11 cellular contexts compared by ENCODE assay signal in the genomic region with DNA sequence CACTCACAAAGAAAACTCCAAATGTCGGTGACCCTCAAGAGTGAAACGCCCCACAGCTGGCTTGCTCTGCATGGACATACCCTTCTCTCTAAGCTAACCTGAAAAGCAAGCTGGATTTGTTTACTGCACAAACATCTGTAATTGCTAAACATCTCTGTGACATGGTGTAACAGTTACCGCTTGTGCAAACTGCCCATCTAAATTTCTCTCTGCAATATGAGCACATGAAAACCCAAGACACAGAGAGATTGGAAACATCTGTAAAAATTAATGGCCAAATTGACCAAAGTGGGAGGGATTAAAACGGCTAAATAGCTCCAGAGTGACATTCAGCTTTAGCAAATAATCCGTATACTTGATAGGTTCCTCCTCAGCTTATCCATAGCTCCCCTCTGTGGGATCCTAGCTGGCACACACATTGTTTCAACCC.
DNase-seq lines count a peak whose midpoint lies in the region; ATAC-seq and TF ChIP-seq lines count a peak whose summit lies in the region.
"Had no signal": no experiment of that assay in that cellular context is flagged by ENCODE, and none has a peak within 500 bp of the region (broad histone marks: within the 10 kb centered on the region; RNA-seq: fewer than 3 reads in every experiment).

No MANE protein-coding gene starts in this region.

- H3K9me3 ChIP-seq in right atrium auricular region = no peaks in the 10 kb centered on the region
- no peaks in the 10 kb centered on the region for H3K9me3 ChIP-seq in left lung
- H3K9me3 ChIP-seq in vagina = no peaks in the 10 kb centered on the region
- H3K9me3 ChIP-seq: upper lobe of right lung had no signal

- no peaks in the 10 kb centered on the region for H3K27me3 Mint-ChIP-seq in central memory CD8-positive, alpha-beta T cell
- no peaks in the 10 kb centered on the region for H3K27me3 Mint-ChIP-seq in stimulated activated memory B cell treated with anti-CD40 and anti-IgM and Interleukin-4, amounts not matched to agents 10 μg/mL and 1 μg/mL and 100 μg/mL, for 72 hours
- H3K27me3 Mint-ChIP-seq: effector memory CD8-positive, alpha-beta T cell had no signal

- no peaks in the 10 kb centered on the region for H3K36me3 ChIP-seq in right atrium auricular region
- H3K36me3 ChIP-seq in left lung = no peaks in the 10 kb centered on the region
- H3K36me3 ChIP-seq in vagina = no peaks in the 10 kb centered on the region
- H3K36me3 ChIP-seq: upper lobe of right lung had no signal

- peaks cover 25% of the 10 kb centered on the region for H3K36me3 Mint-ChIP-seq in central memory CD8-positive, alpha-beta T cell (ENCODE audit: insufficient read depth)
- peaks cover 43% of the 10 kb centered on the region for H3K36me3 Mint-ChIP-seq in stimulated activated memory B cell treated with anti-CD40 and anti-IgM and Interleukin-4, amounts not matched to agents 10 μg/mL and 1 μg/mL and 100 μg/mL, for 72 hours

- peaks cover 55% of the 10 kb centered on the region for H3K4me1 Mint-ChIP-seq in central memory CD8-positive, alpha-beta T cell
- peaks cover 28% of the 10 kb centered on the region for H3K4me1 Mint-ChIP-seq in stimulated activated memory B cell treated with anti-CD40 and anti-IgM and Interleukin-4, amounts not matched to agents 10 μg/mL and 1 μg/mL and 100 μg/mL, for 72 hours

- H3K27me3 ChIP-seq in right atrium auricular region = no peaks in the 10 kb centered on the region
- H3K27me3 ChIP-seq in left lung = peaks cover 0 to 3% of the 10 kb centered on the region in 2 donors
- H3K27me3 ChIP-seq in vagina = no peaks in the 10 kb centered on the region
- H3K27me3 ChIP-seq: upper lobe of right lung had no signal

- DNase-seq in Right ventricle myocardium inferior (ENCODE audit: missing footprints) (no peak), right atrium auricular region (ENCODE audit: low spot score) (no peak), left lung (no peak), vagina (ENCODE audit: extremely low spot score in 2 of 2) (no peak), posterior vena cava (ENCODE audit: low spot score) (no peak)
- DNase-seq in central memory CD8-positive, alpha-beta T cell (ENCODE audit: low spot score in 2 of 2) = no peak
- DNase-seq: AML-193; effector memory CD8-positive, alpha-beta T cell; upper lobe of right lung had no signal

- H3K27ac ChIP-seq in right atrium auricular region (no peak overlapping the region), left lung (peak overlapping the region; percentile 23 to 41), vagina (peak overlapping the region; percentile 56)
- H3K27ac ChIP-seq: upper lobe of right lung had no signal

- no peak overlapping the region for H3K4me3 Mint-ChIP-seq in central memory CD8-positive, alpha-beta T cell
- no peak overlapping the region for H3K4me3 Mint-ChIP-seq in stimulated activated memory B cell treated with anti-CD40 and anti-IgM and Interleukin-4, amounts not matched to agents 10 μg/mL and 1 μg/mL and 100 μg/mL, for 72 hours
- H3K4me3 Mint-ChIP-seq: effector memory CD8-positive, alpha-beta T cell had no signal

- H3K27ac Mint-ChIP-seq in central memory CD8-positive, alpha-beta T cell (ENCODE audit: low read depth) = peak overlapping the region; percentile 27
- H3K27ac Mint-ChIP-seq in stimulated activated memory B cell treated with anti-CD40 and anti-IgM and Interleukin-4, amounts not matched to agents 10 μg/mL and 1 μg/mL and 100 μg/mL, for 72 hours = no peak overlapping the region

- TF ChIP-seq CTCF in right atrium auricular region (IDR thresholded peaks at IDR 0.05) (no peak), left lung (IDR thresholded peaks at IDR 0.05) (no peak), vagina (IDR thresholded peaks at IDR 0.05) (no peak)

- no peaks in the 10 kb centered on the region for H3K9me3 Mint-ChIP-seq in central memory CD8-positive, alpha-beta T cell
- no peaks in the 10 kb centered on the region for H3K9me3 Mint-ChIP-seq in stimulated activated memory B cell treated with anti-CD40 and anti-IgM and Interleukin-4, amounts not matched to agents 10 μg/mL and 1 μg/mL and 100 μg/mL, for 72 hours
- H3K9me3 Mint-ChIP-seq: effector memory CD8-positive, alpha-beta T cell had no signal

- H3K4me1 ChIP-seq in right atrium auricular region = peaks cover 0 to 10% of the 10 kb centered on the region in 2 donors
- peaks cover 0 to 21% of the 10 kb centered on the region in 2 donors for H3K4me1 ChIP-seq in left lung
- no peaks in the 10 kb centered on the region for H3K4me1 ChIP-seq in vagina

- no peak for TF ChIP-seq POLR2A in vagina (IDR thresholded peaks at IDR 0.05)

- peak; percentile 42 for ATAC-seq in Right ventricle myocardium inferior
- ATAC-seq in central memory CD8-positive, alpha-beta T cell (replicated peaks; ENCODE audit: extremely low read depth, poor library complexity, severe bottlenecking) = no peak
- ATAC-seq in left lung = no peak
- no peak for ATAC-seq in HG03354 (IDR thresholded peaks at IDR 0.05; ENCODE audit: poor library complexity, severe bottlenecking, unreplicated experiment)
- no peak for ATAC-seq in stimulated activated memory B cell treated with anti-CD40 and anti-IgM and Interleukin-4, amounts not matched to agents 10 μg/mL and 1 μg/mL and 100 μg/mL, for 72 hours
- ATAC-seq: effector memory CD8-positive, alpha-beta T cell had no signal

- intact Hi-C loops in Right ventricle myocardium inferior (cut with DNase I) (no loop called here), left lung (cut with DNase I) (no loop called here), vagina (cut with DNase I) (no loop called here), posterior vena cava (cut with DNase I) (no loop called here)

- H3K4me3 ChIP-seq in right atrium auricular region = no peak overlapping the region
- H3K4me3 ChIP-seq in left lung = no peak overlapping the region
- peak overlapping the region in 1 of 2 donors; percentile 3 for H3K4me3 ChIP-seq in vagina
- H3K4me3 ChIP-seq: upper lobe of right lung had no signal

Comparison
In these comparisons a context has a peak if more than half of its experiments do, and no peak if none do; other contexts are left out.
1. H3K27ac ChIP-seq: peak in left lung (2 of 2) and vagina (single experiment); none in right atrium auricular region (0 of 2).